In the genomic region with DNA sequence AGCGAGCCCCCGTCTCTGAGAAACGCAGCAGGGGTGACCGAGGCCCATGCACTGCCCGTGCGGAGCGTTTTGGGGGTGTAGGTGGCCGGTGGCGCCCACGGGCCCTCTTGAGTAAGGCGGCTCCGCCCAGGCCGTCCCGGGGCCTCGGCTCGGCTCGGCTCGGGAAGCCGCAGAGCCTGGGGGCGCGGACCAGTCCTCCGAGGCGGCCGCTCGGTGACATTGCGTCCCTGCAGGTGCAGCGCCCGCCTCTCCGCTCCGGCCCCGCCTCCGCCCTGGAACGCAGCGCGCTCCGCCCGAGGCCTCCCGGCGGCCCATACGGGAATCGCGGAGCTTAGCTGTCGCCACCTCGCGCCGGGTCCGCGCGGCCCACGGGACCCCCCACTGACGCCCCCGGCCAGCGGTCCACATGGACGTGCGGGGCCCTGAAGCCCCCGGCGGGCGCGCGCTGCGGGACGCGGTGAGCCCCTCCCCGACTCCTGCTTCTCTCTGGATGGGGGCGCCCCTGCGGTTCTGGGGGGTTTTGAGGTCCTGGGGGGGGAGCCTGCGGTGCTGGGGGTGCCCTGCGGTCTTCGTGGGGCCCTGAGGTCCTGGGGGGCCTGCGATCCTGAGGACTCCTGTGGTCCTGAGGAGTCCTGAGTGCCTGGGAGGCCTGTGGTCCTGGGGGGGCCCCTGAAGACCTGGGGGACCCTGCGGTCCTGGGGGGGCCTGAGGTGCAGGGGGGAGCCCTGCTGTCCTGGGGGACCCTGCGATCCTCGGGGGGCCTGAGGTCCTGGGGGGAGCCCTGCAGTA, we compare ENCODE assay signal across 1 cellular context.
TF ChIP-seq lines count a peak whose summit lies in the region.

A gene (plus strand): TSS at position 314 of the 789 bp plus-strand sequence. CDS start 93 bp downstream, at position 407.

TF ChIP-seq in HepG2, 621 proteins besides CTCF, POLR2A, EP300 and RAD21 (continued from another document and continues in another):
- TF ChIP-seq, protein P1, sequence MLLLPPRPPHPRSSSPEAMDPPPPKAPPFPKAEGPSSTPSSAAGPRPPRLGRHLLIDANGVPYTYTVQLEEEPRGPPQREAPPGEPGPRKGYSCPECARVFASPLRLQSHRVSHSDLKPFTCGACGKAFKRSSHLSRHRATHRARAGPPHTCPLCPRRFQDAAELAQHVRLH (CRISPR knock-in tag; IDR thresholded peaks at IDR 0.05; ENCODE audit: borderline replicate concordance, low read depth) = 0 out of 2 replicates have a peak, but pooled peaks have one; percentile 74
- TF ChIP-seq, protein P2, sequence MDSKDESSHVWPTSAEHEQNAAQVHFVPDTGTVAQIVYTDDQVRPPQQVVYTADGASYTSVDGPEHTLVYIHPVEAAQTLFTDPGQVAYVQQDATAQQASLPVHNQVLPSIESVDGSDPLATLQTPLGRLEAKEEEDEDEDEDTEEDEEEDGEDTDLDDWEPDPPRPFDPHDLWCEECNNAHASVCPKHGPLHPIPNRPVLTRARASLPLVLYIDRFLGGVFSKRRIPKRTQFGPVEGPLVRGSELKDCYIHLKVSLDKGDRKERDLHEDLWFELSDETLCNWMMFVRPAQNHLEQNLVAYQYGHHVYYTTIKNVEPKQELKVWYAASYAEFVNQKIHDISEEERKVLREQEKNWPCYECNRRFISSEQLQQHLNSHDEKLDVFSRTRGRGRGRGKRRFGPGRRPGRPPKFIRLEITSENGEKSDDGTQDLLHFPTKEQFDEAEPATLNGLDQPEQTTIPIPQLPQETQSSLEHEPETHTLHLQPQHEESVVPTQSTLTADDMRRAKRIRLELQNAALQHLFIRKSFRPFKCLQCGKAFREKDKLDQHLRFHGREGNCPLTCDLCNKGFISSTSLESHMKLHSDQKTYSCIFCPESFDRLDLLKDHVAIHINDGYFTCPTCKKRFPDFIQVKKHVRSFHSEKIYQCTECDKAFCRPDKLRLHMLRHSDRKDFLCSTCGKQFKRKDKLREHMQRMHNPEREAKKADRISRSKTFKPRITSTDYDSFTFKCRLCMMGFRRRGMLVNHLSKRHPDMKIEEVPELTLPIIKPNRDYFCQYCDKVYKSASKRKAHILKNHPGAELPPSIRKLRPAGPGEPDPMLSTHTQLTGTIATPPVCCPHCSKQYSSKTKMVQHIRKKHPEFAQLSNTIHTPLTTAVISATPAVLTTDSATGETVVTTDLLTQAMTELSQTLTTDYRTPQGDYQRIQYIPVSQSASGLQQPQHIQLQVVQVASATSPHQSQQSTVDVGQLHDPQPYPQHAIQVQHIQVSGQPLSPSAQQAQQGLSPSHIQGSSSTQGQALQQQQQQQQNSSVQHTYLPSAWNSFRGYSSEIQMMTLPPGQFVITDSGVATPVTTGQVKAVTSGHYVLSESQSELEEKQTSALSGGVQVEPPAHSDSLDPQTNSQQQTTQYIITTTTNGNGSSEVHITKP (CRISPR knock-in tag; IDR thresholded peaks at IDR 0.05; ENCODE audit: low read depth) = no peak
- TF ChIP-seq FOXC1 (CRISPR knock-in tag; IDR thresholded peaks at IDR 0.05; ENCODE audit: borderline replicate concordance) (no peak), HDAC1 (CRISPR knock-in tag; IDR thresholded peaks at IDR 0.05) (no peak; the same call in none of the 2 replicates), TARDBP (CRISPR knock-in tag; IDR thresholded peaks at IDR 0.05) (no peak), ZNF75D (CRISPR knock-in tag; IDR thresholded peaks at IDR 0.05; ENCODE audit: borderline replicate concordance) (no peak), ELF3 (CRISPR knock-in tag; IDR thresholded peaks at IDR 0.05) (peak; percentile 40; the same call in 1 of the 2 replicates), BRD4 (CRISPR knock-in tag; IDR thresholded peaks at IDR 0.05) (no peak), NRL (CRISPR knock-in tag; IDR thresholded peaks at IDR 0.05; ENCODE audit: borderline replicate concordance) (no peak), SRSF1 (optimal IDR thresholded peaks at IDR 0.05; ENCODE audit: low read depth, low read length) (peak; percentile 91), PCBP2 (optimal IDR thresholded peaks at IDR 0.05; ENCODE audit: low read depth, low read length, poor library complexity, severe bottlenecking) (no peak), ASH2L (IDR thresholded peaks at IDR 0.05; ENCODE audit: insufficient read length, low read depth, low read length) (no peak), TAF15 (IDR thresholded peaks at IDR 0.05; ENCODE audit: low read depth, low read length, poor library complexity, severe bottlenecking) (no peak), HMG20B (CRISPR knock-in tag; conservative IDR thresholded peaks at IDR 0.05) (no peak), ZMYM3 (CRISPR knock-in tag; IDR thresholded peaks at IDR 0.05) (no peak), RBAK (CRISPR knock-in tag; IDR thresholded peaks at IDR 0.05) (no peak), ZNF589 (CRISPR knock-in tag; conservative IDR thresholded peaks at IDR 0.05) (peak; percentile 75; the same call in 1 of the 2 replicates), ZNF747 (CRISPR knock-in tag; IDR thresholded peaks at IDR 0.05; ENCODE audit: borderline replicate concordance) (no peak; the same call in 1 of the 2 replicates), ZNF496 (CRISPR knock-in tag; IDR thresholded peaks at IDR 0.05; ENCODE audit: insufficient replicate concordance) (no peak), ZNF746 (CRISPR knock-in tag; IDR thresholded peaks at IDR 0.05) (peak; percentile 24; the same call in 1 of the 2 replicates), SRSF9 (IDR thresholded peaks at IDR 0.05; ENCODE audit: borderline replicate concordance, insufficient read depth, low read depth, low read length, poor library complexity, severe bottlenecking) (no peak), ZNF337 (CRISPR knock-in tag; IDR thresholded peaks at IDR 0.05; ENCODE audit: borderline replicate concordance, low read depth) (no peak), HNF4G (IDR thresholded peaks at IDR 0.05; ENCODE audit: borderline replicate concordance, low read depth, low read length) (no peak), HNF4G (CRISPR knock-in tag; IDR thresholded peaks at IDR 0.05; ENCODE audit: borderline replicate concordance, low read depth) (no peak; the same call in 1 of the 2 replicates), RBFOX2 (IDR thresholded peaks at IDR 0.05; ENCODE audit: low read depth, low read length) (peak; percentile 94), CHD4 (IDR thresholded peaks at IDR 0.05; ENCODE audit: borderline replicate concordance, low read length) (no peak), ZNF737 (CRISPR knock-in tag; IDR thresholded peaks at IDR 0.05; ENCODE audit: borderline replicate concordance) (no peak), AGO1 (IDR thresholded peaks at IDR 0.05; ENCODE audit: low read depth, low read length, poor library complexity, severe bottlenecking) (no peak), DNMT3B (CRISPR knock-in tag; conservative IDR thresholded peaks at IDR 0.05) (no peak), ZNF563 (CRISPR knock-in tag; IDR thresholded peaks at IDR 0.05) (peak; percentile 90), ZFAT (CRISPR knock-in tag; conservative IDR thresholded peaks at IDR 0.05) (no peak)
- TF ChIP-seq, protein P3, sequence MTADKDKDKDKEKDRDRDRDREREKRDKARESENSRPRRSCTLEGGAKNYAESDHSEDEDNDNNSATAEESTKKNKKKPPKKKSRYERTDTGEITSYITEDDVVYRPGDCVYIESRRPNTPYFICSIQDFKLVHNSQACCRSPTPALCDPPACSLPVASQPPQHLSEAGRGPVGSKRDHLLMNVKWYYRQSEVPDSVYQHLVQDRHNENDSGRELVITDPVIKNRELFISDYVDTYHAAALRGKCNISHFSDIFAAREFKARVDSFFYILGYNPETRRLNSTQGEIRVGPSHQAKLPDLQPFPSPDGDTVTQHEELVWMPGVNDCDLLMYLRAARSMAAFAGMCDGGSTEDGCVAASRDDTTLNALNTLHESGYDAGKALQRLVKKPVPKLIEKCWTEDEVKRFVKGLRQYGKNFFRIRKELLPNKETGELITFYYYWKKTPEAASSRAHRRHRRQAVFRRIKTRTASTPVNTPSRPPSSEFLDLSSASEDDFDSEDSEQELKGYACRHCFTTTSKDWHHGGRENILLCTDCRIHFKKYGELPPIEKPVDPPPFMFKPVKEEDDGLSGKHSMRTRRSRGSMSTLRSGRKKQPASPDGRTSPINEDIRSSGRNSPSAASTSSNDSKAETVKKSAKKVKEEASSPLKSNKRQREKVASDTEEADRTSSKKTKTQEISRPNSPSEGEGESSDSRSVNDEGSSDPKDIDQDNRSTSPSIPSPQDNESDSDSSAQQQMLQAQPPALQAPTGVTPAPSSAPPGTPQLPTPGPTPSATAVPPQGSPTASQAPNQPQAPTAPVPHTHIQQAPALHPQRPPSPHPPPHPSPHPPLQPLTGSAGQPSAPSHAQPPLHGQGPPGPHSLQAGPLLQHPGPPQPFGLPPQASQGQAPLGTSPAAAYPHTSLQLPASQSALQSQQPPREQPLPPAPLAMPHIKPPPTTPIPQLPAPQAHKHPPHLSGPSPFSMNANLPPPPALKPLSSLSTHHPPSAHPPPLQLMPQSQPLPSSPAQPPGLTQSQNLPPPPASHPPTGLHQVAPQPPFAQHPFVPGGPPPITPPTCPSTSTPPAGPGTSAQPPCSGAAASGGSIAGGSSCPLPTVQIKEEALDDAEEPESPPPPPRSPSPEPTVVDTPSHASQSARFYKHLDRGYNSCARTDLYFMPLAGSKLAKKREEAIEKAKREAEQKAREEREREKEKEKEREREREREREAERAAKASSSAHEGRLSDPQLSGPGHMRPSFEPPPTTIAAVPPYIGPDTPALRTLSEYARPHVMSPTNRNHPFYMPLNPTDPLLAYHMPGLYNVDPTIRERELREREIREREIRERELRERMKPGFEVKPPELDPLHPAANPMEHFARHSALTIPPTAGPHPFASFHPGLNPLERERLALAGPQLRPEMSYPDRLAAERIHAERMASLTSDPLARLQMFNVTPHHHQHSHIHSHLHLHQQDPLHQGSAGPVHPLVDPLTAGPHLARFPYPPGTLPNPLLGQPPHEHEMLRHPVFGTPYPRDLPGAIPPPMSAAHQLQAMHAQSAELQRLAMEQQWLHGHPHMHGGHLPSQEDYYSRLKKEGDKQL (CRISPR knock-in tag; IDR thresholded peaks at IDR 0.05; ENCODE audit: low read depth) = no peak
- TF ChIP-seq, protein P4, sequence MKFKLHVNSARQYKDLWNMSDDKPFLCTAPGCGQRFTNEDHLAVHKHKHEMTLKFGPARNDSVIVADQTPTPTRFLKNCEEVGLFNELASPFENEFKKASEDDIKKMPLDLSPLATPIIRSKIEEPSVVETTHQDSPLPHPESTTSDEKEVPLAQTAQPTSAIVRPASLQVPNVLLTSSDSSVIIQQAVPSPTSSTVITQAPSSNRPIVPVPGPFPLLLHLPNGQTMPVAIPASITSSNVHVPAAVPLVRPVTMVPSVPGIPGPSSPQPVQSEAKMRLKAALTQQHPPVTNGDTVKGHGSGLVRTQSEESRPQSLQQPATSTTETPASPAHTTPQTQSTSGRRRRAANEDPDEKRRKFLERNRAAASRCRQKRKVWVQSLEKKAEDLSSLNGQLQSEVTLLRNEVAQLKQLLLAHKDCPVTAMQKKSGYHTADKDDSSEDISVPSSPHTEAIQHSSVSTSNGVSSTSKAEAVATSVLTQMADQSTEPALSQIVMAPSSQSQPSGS (CRISPR knock-in tag; IDR thresholded peaks at IDR 0.05) = 0 out of 2 replicates have a peak, but pooled peaks have one; percentile 31
- TF ChIP-seq, protein P5, sequence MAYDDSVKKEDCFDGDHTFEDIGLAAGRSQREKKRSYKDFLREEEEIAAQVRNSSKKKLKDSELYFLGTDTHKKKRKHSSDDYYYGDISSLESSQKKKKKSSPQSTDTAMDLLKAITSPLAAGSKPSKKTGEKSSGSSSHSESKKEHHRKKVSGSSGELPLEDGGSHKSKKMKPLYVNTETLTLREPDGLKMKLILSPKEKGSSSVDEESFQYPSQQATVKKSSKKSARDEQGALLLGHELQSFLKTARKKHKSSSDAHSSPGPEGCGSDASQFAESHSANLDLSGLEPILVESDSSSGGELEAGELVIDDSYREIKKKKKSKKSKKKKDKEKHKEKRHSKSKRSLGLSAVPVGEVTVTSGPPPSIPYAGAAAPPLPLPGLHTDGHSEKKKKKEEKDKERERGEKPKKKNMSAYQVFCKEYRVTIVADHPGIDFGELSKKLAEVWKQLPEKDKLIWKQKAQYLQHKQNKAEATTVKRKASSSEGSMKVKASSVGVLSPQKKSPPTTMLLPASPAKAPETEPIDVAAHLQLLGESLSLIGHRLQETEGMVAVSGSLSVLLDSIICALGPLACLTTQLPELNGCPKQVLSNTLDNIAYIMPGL (CRISPR knock-in tag; IDR thresholded peaks at IDR 0.05; ENCODE audit: borderline replicate concordance in 1 of 2, low read depth in 1 of 2) = peak; percentile 88 to 90
- TF ChIP-seq, protein P6, sequence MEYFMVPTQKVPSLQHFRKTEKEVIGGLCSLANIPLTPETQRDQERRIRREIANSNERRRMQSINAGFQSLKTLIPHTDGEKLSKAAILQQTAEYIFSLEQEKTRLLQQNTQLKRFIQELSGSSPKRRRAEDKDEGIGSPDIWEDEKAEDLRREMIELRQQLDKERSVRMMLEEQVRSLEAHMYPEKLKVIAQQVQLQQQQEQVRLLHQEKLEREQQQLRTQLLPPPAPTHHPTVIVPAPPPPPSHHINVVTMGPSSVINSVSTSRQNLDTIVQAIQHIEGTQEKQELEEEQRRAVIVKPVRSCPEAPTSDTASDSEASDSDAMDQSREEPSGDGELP (IDR thresholded peaks at IDR 0.05; ENCODE audit: borderline replicate concordance, low read depth) = no peak
- TF ChIP-seq, protein P7, sequence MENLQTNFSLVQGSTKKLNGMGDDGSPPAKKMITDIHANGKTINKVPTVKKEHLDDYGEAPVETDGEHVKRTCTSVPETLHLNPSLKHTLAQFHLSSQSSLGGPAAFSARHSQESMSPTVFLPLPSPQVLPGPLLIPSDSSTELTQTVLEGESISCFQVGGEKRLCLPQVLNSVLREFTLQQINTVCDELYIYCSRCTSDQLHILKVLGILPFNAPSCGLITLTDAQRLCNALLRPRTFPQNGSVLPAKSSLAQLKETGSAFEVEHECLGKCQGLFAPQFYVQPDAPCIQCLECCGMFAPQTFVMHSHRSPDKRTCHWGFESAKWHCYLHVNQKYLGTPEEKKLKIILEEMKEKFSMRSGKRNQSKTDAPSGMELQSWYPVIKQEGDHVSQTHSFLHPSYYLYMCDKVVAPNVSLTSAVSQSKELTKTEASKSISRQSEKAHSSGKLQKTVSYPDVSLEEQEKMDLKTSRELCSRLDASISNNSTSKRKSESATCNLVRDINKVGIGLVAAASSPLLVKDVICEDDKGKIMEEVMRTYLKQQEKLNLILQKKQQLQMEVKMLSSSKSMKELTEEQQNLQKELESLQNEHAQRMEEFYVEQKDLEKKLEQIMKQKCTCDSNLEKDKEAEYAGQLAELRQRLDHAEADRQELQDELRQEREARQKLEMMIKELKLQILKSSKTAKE (CRISPR knock-in tag; IDR thresholded peaks at IDR 0.05; ENCODE audit: borderline replicate concordance) = no peak
- TF ChIP-seq, protein P8, sequence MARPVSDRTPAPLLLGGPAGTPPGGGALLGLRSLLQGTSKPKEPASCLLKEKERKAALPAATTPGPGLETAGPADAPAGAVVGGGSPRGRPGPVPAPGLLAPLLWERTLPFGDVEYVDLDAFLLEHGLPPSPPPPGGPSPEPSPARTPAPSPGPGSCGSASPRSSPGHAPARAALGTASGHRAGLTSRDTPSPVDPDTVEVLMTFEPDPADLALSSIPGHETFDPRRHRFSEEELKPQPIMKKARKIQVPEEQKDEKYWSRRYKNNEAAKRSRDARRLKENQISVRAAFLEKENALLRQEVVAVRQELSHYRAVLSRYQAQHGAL (CRISPR knock-in tag; IDR thresholded peaks at IDR 0.05; ENCODE audit: not compliant biosample characterization) = no peak
- TF ChIP-seq, protein P9, sequence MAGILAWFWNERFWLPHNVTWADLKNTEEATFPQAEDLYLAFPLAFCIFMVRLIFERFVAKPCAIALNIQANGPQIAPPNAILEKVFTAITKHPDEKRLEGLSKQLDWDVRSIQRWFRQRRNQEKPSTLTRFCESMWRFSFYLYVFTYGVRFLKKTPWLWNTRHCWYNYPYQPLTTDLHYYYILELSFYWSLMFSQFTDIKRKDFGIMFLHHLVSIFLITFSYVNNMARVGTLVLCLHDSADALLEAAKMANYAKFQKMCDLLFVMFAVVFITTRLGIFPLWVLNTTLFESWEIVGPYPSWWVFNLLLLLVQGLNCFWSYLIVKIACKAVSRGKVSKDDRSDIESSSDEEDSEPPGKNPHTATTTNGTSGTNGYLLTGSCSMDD (CRISPR knock-in tag; IDR thresholded peaks at IDR 0.05) = no peak
